8 cellular contexts compared by ENCODE assay signal in genomic region chr10:73785221-73785720, GRCh38. TPM values are rescaled to one million over a fixed set of nuclear protein-coding genes. Genes with fewer than 3 reads are reported as not detected.
DNase-seq lines count a peak whose midpoint lies in the region; ATAC-seq and TF ChIP-seq lines count a peak whose summit lies in the region.

TSS of gene ZSWIM8 (plus strand) at chr10:73785606. CDS start at chr10:73785879, 273 bp downstream.

- no peak within 1 kb of the TSS for H2BK120ac ChIP-seq in H9 (ENCODE audit: low read depth, low read length, poor library complexity, severe bottlenecking)

- peak within 1 kb of the TSS; percentile 71 for H3K4me3 ChIP-seq in MG63
- H3K4me3 ChIP-seq in fibroblast of pulmonary artery (replicated peaks; ENCODE audit: low read depth, low read length), result peak within 1 kb of the TSS; percentile 93

- peak within 1 kb of the TSS; percentile 96 to 99 (median 96); a peak in 6 of 7 replicates for H3K27ac Mint-ChIP-seq in H9
- peak within 1 kb of the TSS; percentile 86 to 93 for H3K27ac Mint-ChIP-seq in natural killer cell treated with Interleukin-12 subunit alpha and Interleukin-12 subunit beta and Interleukin-15 and Interleukin-18, amount 100 ng/mL, for 72 hours

- H2BK12ac ChIP-seq in H9 (ENCODE audit: insufficient read length, low read depth, low read length), result no peak within 1 kb of the TSS

- peak within 1 kb of the TSS; percentile 76 for H2AFZ ChIP-seq in H9 (ENCODE audit: low read length)

- peaks cover 29% of the 10 kb centered on the region for H3K36me3 ChIP-seq in MG63

- H3K79me2 ChIP-seq in H9 (ENCODE audit: insufficient read depth, low read length), result peaks cover 13% of the 10 kb centered on the region; the same call in 1 of the 2 replicates

- H3K9ac ChIP-seq in H9 (ENCODE audit: extremely low read depth, insufficient read length, low read length), result peak within 1 kb of the TSS; percentile 52

- H3K27ac ChIP-seq in H9 (ENCODE audit: insufficient read length, low read depth, low read length), result no peak within 1 kb of the TSS

- no peak within 1 kb of the TSS; the same call in 1 of the 2 replicates for H3K14ac ChIP-seq in H9 (ENCODE audit: insufficient read depth, low read length)

- H4K20me1 ChIP-seq in H9 (ENCODE audit: control insufficient read depth, insufficient read depth, insufficient read length), result no peaks in the 10 kb centered on the region

- peak within 1 kb of the TSS; percentile 99 for H3K4me3 Mint-ChIP-seq in H9
- H3K4me3 Mint-ChIP-seq in natural killer cell treated with Interleukin-12 subunit alpha and Interleukin-12 subunit beta and Interleukin-15 and Interleukin-18, amount 100 ng/mL, for 72 hours, result peak within 1 kb of the TSS; percentile 98

- H3K4me2 ChIP-seq in H9 (ENCODE audit: insufficient read depth, insufficient read length, low read length), result peak within 1 kb of the TSS; percentile 82

- H3K4me1 Mint-ChIP-seq in H9, result peaks cover 29 to 32% of the 10 kb centered on the region in 2 experiments
- H3K4me1 Mint-ChIP-seq in natural killer cell treated with Interleukin-12 subunit alpha and Interleukin-12 subunit beta and Interleukin-15 and Interleukin-18, amount 100 ng/mL, for 72 hours (ENCODE audit: low read depth in 2 of 2), result peaks cover 47 to 52% of the 10 kb centered on the region in 2 donors

- peaks cover 11% of the 10 kb centered on the region for H3K79me1 ChIP-seq in H9 (ENCODE audit: insufficient read depth, low read depth, low read length, poor library complexity, severe bottlenecking)

- H2AK5ac ChIP-seq in H9 (ENCODE audit: insufficient read length, low read length), result no peak within 1 kb of the TSS

- no peak within 1 kb of the TSS for H3K4ac ChIP-seq in H9 (ENCODE audit: low read depth, low read length)

- H3T11ph ChIP-seq in H9 (ENCODE audit: low read length), result no peak within 1 kb of the TSS

- H3K27me3 Mint-ChIP-seq in H9 (ENCODE audit: low read depth), result no peaks in the 10 kb centered on the region
- H3K27me3 Mint-ChIP-seq in natural killer cell treated with Interleukin-12 subunit alpha and Interleukin-12 subunit beta and Interleukin-15 and Interleukin-18, amount 100 ng/mL, for 72 hours, result no peaks in the 10 kb centered on the region

- no peak within 1 kb of the TSS for H4K8ac ChIP-seq in H9 (replicated peaks; ENCODE audit: insufficient read length, low read depth, low read length)

- H4K91ac ChIP-seq in H9 (ENCODE audit: insufficient read length, low read depth, low read length), result no peak within 1 kb of the TSS

- peak; percentile 89 to 91 for ATAC-seq in natural killer cell treated with Interleukin-12 subunit alpha and Interleukin-12 subunit beta and Interleukin-15 and Interleukin-18, amount 100 ng/mL, for 72 hours
- ATAC-seq in stimulated activated naive CD8-positive, alpha-beta T cell treated with anti-CD3 and anti-CD28 coated beads, Interleukin-15, Interleukin-2, amounts not matched to agents 100 U/mL and 50 U/mL, for 24 hours, result peak; percentile 89

- TF ChIP-seq CTCF in H9 (conservative IDR thresholded peaks at IDR 0.05) (0 out of 3 replicates have a peak, but pooled peaks have one; percentile 8), fibroblast of pulmonary artery (IDR thresholded peaks at IDR 0.05; ENCODE audit: low read length, missing control alignments) (no peak)

- H3K27me3 ChIP-seq in H9 (ENCODE audit: insufficient read depth, low read length), result no peaks in the 10 kb centered on the region
- no peaks in the 10 kb centered on the region for H3K27me3 ChIP-seq in MG63

- peaks cover 11% of the 10 kb centered on the region for H3K23me2 ChIP-seq in H9 (ENCODE audit: insufficient read length, low read depth, low read length, poor library complexity, severe bottlenecking)

- DNase-seq in ELR (ENCODE audit: low read depth) (peak; percentile 96), H9 (peak; percentile 89), MG63 (peak; percentile 90), SHP77 treated with DMSO at 0.1 percent for 48 hours (lab: John Stamatoyannopoulos, UW) (peak; percentile 53), fibroblast of pulmonary artery (ENCODE audit: low read depth) (peak; percentile 97)
- DNase-seq in activated effector memory CD4-positive, alpha-beta T cell treated with anti-CD3 and anti-CD28 coated beads, Interleukin-2, amount 50 U/mL, for 16 hours, result peak; percentile 94
- peak; percentile 86 for DNase-seq in natural killer cell treated with Interleukin-12 subunit alpha and Interleukin-12 subunit beta and Interleukin-15 and Interleukin-18, amount 100 ng/mL, for 72 hours (ENCODE audit: low spot score)
- DNase-seq in stimulated activated naive CD8-positive, alpha-beta T cell treated with anti-CD3 and anti-CD28 coated beads, Interleukin-15, Interleukin-2, amounts not matched to agents 100 U/mL and 50 U/mL, for 24 hours, result peak; percentile 86

- no peak within 1 kb of the TSS for H2BK15ac ChIP-seq in H9 (ENCODE audit: low read depth, low read length)

- peaks cover 8 to 13% (median 11%) of the 10 kb centered on the region in 3 experiments; a peak in 6 of 7 replicates for H3K36me3 Mint-ChIP-seq in H9 (ENCODE audit: insufficient read depth in 1 of 3, low read depth in 3 of 3)
- H3K36me3 Mint-ChIP-seq in natural killer cell treated with Interleukin-12 subunit alpha and Interleukin-12 subunit beta and Interleukin-15 and Interleukin-18, amount 100 ng/mL, for 72 hours, result peaks cover 9% of the 10 kb centered on the region

- no peak within 1 kb of the TSS for H2BK5ac ChIP-seq in H9 (ENCODE audit: insufficient read length, low read length)

- no CpG with 5 or more reads among the region's 35 CpGs for WGBS in H9 (ENCODE audit: extremely low coverage, insufficient read length, low lambda C conversion rate)

- H3K4me1 ChIP-seq in H9 (ENCODE audit: insufficient read depth, low read length), result peaks cover 2% of the 10 kb centered on the region; the same call in 1 of the 2 replicates

- H3K9me3 Mint-ChIP-seq in H9, result no peaks in the 10 kb centered on the region
- H3K9me3 Mint-ChIP-seq in natural killer cell treated with Interleukin-12 subunit alpha and Interleukin-12 subunit beta and Interleukin-15 and Interleukin-18, amount 100 ng/mL, for 72 hours, result no peaks in the 10 kb centered on the region

- H3K56ac ChIP-seq in H9 (ENCODE audit: insufficient read length, low read depth, low read length), result no peak within 1 kb of the TSS

- H2BK20ac ChIP-seq in H9 (ENCODE audit: low read depth, low read length, poor library complexity, severe bottlenecking), result no peak within 1 kb of the TSS

- H3K23ac ChIP-seq in H9 (ENCODE audit: insufficient read length, low read depth, low read length), result no peak within 1 kb of the TSS

- H4K5ac ChIP-seq in H9 (ENCODE audit: insufficient read length, low read depth, low read length), result no peak within 1 kb of the TSS

- H3K18ac ChIP-seq in H9 (ENCODE audit: insufficient read length, low read depth, low read length), result no peak within 1 kb of the TSS

- H3K9me3 ChIP-seq in H9 (ENCODE audit: control insufficient read depth, low read depth, low read length) (no peaks in the 10 kb centered on the region), MG63 (no peaks in the 10 kb centered on the region)

RNA-seq across cellular contexts. Expression of gene ZSWIM8, which starts in this region (rescaled TPM):
- 41.0 and 44.3 TPM in 2 replicates for total RNA-seq in H9 (2021)
- 12.3 and 24.1 TPM in 2 replicates for total RNA-seq in MG63 (2014; rRNA removed; shearing (Covaris generic); ENCODE audit: low replicate concordance)
- total RNA-seq in natural killer cell treated with Interleukin-12 subunit alpha and Interleukin-12 subunit beta and Interleukin-15 and Interleukin-18, amount 100 ng/mL, for 72 hours, result 100 to 1,000 TPM; 121 to 148 TPM
